Comparison of ENCODE assay signal across 19 cellular contexts in genomic region chr1:221011145-221011544, GRCh38.
"Had no signal": no experiment of that assay in that cellular context is flagged by ENCODE, and none has a peak within 500 bp of the region (broad histone marks: within the 10 kb centered on the region; RNA-seq: fewer than 3 reads in every experiment).

No MANE protein-coding gene starts in this region.

- H3K9me3 ChIP-seq: esophagus muscularis mucosa, SJSA1, thyroid gland had no signal

- H3K27me3 Mint-ChIP-seq: activated naive CD8-positive, alpha-beta T cell had no signal

- H3K9me3 Mint-ChIP-seq: dendritic cell treated with granulocyte-macrophage colony-stimulating factor and Interleukin-4, amounts not matched to agents 40 ng/mL and 50 ng/mL, for 4 days; T-helper 2 cell treated with Interferon-gamma antibody and Interleukin-4, amounts not matched to agents 5 μg/mL and 100 μg/mL, for 36 hours had no signal

- H3K27me3 ChIP-seq: esophagus muscularis mucosa, SJSA1, thyroid gland had no signal

- H3K27ac ChIP-seq: esophagus muscularis mucosa, SJSA1, thyroid gland had no signal

- H3K4me1 ChIP-seq: esophagus muscularis mucosa, SJSA1, thyroid gland had no signal

- H3K36me3 Mint-ChIP-seq: activated naive CD8-positive, alpha-beta T cell; stimulated activated naive B cell treated with anti-CD40 and anti-IgM and Interleukin-4, amounts not matched to agents 10 μg/mL and 1 μg/mL and 100 μg/mL, for 72 hours had no signal

- H3K27ac Mint-ChIP-seq: activated naive CD8-positive, alpha-beta T cell; activated T-cell treated with anti-CD3 and anti-CD28 coated beads, Interleukin-2, amount 50 U/mL, for 72 hours; dendritic cell treated with granulocyte-macrophage colony-stimulating factor and Interleukin-4, amounts not matched to agents 40 ng/mL and 50 ng/mL, for 4 days; stimulated activated naive B cell treated with anti-CD40 and anti-IgM and Interleukin-4, amounts not matched to agents 10 μg/mL and 1 μg/mL and 100 μg/mL, for 72 hours; T-helper 2 cell treated with Interferon-gamma antibody and Interleukin-4, amounts not matched to agents 5 μg/mL and 100 μg/mL, for 36 hours had no signal

- H3K36me3 ChIP-seq: esophagus muscularis mucosa, SJSA1, thyroid gland had no signal

- H3K4me3 Mint-ChIP-seq: activated naive CD8-positive, alpha-beta T cell; activated T-cell treated with anti-CD3 and anti-CD28 coated beads, Interleukin-2, amount 50 U/mL, for 72 hours; dendritic cell treated with granulocyte-macrophage colony-stimulating factor and Interleukin-4, amounts not matched to agents 40 ng/mL and 50 ng/mL, for 4 days; stimulated activated naive B cell treated with anti-CD40 and anti-IgM and Interleukin-4, amounts not matched to agents 10 μg/mL and 1 μg/mL and 100 μg/mL, for 72 hours; T-helper 2 cell treated with Interferon-gamma antibody and Interleukin-4, amounts not matched to agents 5 μg/mL and 100 μg/mL, for 36 hours had no signal

- DNase-seq: activated CD4-positive, alpha-beta T cell treated with anti-CD3 and anti-CD28 coated beads, Interleukin-2, amount 50 U/mL, for 4 hours; activated effector memory CD4-positive, alpha-beta T cell treated with anti-CD3 and anti-CD28 coated beads, Interleukin-2, amount 50 U/mL, for 16 hours; activated T-cell treated with anti-CD3 and anti-CD28 coated beads, Interleukin-2, amount 50 U/mL, for 72 hours; cerebellar nuclear complex; effector CD8-positive, alpha-beta T cell; foreskin fibroblast; hypothalamus; mammary epithelial cell; midbrain; occipital lobe; small intestine; stimulated activated CD4-positive, alpha-beta T cell treated with anti-CD3 and anti-CD28 coated beads, Interleukin-4, amount 100 ng/mL, for 4 hours; stimulated activated naive B cell treated with anti-CD40 and anti-IgM and Interleukin-4, amounts not matched to agents 10 μg/mL and 1 μg/mL and 100 μg/mL, for 72 hours; thyroid gland had no signal

- H3K4me3 ChIP-seq: esophagus muscularis mucosa, SJSA1, thyroid gland had no signal
